1 cellular context compared by ENCODE assay signal in genomic region chr3:57948782-57949242, GRCh38.
TF ChIP-seq lines count a peak whose summit lies in the region.

No MANE protein-coding gene starts in this region.

TF ChIP-seq in HepG2, 621 proteins besides CTCF, POLR2A, EP300 and RAD21 (continued from another document and continues in another):
- peak; percentile 69; the same call in 1 of the 2 replicates for TF ChIP-seq SP5 (CRISPR knock-in tag; IDR thresholded peaks at IDR 0.05; ENCODE audit: borderline replicate concordance, low read depth)
- TF ChIP-seq ZKSCAN1 (IDR thresholded peaks at IDR 0.05; ENCODE audit: low read length), result no peak
- TF ChIP-seq NR1H2 (CRISPR knock-in tag; IDR thresholded peaks at IDR 0.05; ENCODE audit: borderline replicate concordance, low read depth), result no peak
- no peak for TF ChIP-seq ZNF33A (CRISPR knock-in tag; IDR thresholded peaks at IDR 0.05; ENCODE audit: borderline replicate concordance)
- no peak for TF ChIP-seq AHDC1 (CRISPR knock-in tag; IDR thresholded peaks at IDR 0.05; ENCODE audit: borderline replicate concordance)
- TF ChIP-seq HNRNPL (IDR thresholded peaks at IDR 0.05; ENCODE audit: low read depth, low read length), result no peak
- TF ChIP-seq ZNF790 (CRISPR knock-in tag; IDR thresholded peaks at IDR 0.05; ENCODE audit: borderline replicate concordance), result no peak
- TF ChIP-seq ZNF354B (CRISPR knock-in tag; IDR thresholded peaks at IDR 0.05), result no peak
- no peak for TF ChIP-seq MBNL3 (CRISPR knock-in tag; conservative IDR thresholded peaks at IDR 0.05)
- no peak for TF ChIP-seq NFYB (CRISPR knock-in tag; IDR thresholded peaks at IDR 0.05)
- no peak for TF ChIP-seq ZSCAN30 (CRISPR knock-in tag; IDR thresholded peaks at IDR 0.05)
- no peak for TF ChIP-seq ZNF670 (CRISPR knock-in tag; IDR thresholded peaks at IDR 0.05; ENCODE audit: borderline replicate concordance)
- peak; percentile 62; the same call in 1 of the 2 replicates for TF ChIP-seq SAP130 (CRISPR knock-in tag; IDR thresholded peaks at IDR 0.05; ENCODE audit: low read depth)
- TF ChIP-seq MLXIP (CRISPR knock-in tag; IDR thresholded peaks at IDR 0.05; ENCODE audit: borderline replicate concordance), result no peak
- peak; percentile 65 for TF ChIP-seq NCOA2 (CRISPR knock-in tag; IDR thresholded peaks at IDR 0.05)
- TF ChIP-seq ZBTB10 (CRISPR knock-in tag; IDR thresholded peaks at IDR 0.05; ENCODE audit: borderline replicate concordance), result no peak
- no peak for TF ChIP-seq DNMT1 (CRISPR knock-in tag; IDR thresholded peaks at IDR 0.05)
- TF ChIP-seq ZNF251 (CRISPR knock-in tag; IDR thresholded peaks at IDR 0.05), result no peak
- TF ChIP-seq ZNF879 (CRISPR knock-in tag; IDR thresholded peaks at IDR 0.05), result no peak
- no peak for TF ChIP-seq RFX3 (CRISPR knock-in tag; IDR thresholded peaks at IDR 0.05)
- no peak for TF ChIP-seq HOXA5 (CRISPR knock-in tag; IDR thresholded peaks at IDR 0.05)
- no peak for TF ChIP-seq MTF1 (CRISPR knock-in tag; IDR thresholded peaks at IDR 0.05)
- no peak for TF ChIP-seq RBM39 (IDR thresholded peaks at IDR 0.05; ENCODE audit: low read depth, low read length, poor library complexity, severe bottlenecking)
- TF ChIP-seq REL (CRISPR knock-in tag; conservative IDR thresholded peaks at IDR 0.05), result no peak
- TF ChIP-seq HBP1 (CRISPR knock-in tag; IDR thresholded peaks at IDR 0.05; ENCODE audit: low read depth), result no peak
- no peak for TF ChIP-seq ZNF260 (CRISPR knock-in tag; IDR thresholded peaks at IDR 0.05; ENCODE audit: borderline replicate concordance, low read depth)
- TF ChIP-seq ATF6 (CRISPR knock-in tag; conservative IDR thresholded peaks at IDR 0.05), result no peak
- no peak for TF ChIP-seq SMARCC2 (IDR thresholded peaks at IDR 0.05)
- no peak for TF ChIP-seq LBX2 (CRISPR knock-in tag; IDR thresholded peaks at IDR 0.05; ENCODE audit: borderline replicate concordance)
- TF ChIP-seq ZNF557 (CRISPR knock-in tag; IDR thresholded peaks at IDR 0.05), result no peak
- no peak for TF ChIP-seq CSRNP1 (CRISPR knock-in tag; IDR thresholded peaks at IDR 0.05)
- no peak for TF ChIP-seq HDAC6 (IDR thresholded peaks at IDR 0.05; ENCODE audit: low read depth, low read length)
- TF ChIP-seq SRF (IDR thresholded peaks at IDR 0.05; ENCODE audit: low read depth, low read length), result no peak
- peak; percentile 48; the same call in 1 of the 2 replicates for TF ChIP-seq DPF2 (CRISPR knock-in tag; IDR thresholded peaks at IDR 0.05; ENCODE audit: borderline replicate concordance, low read depth)
- TF ChIP-seq CHD4 (IDR thresholded peaks at IDR 0.05; ENCODE audit: borderline replicate concordance, low read length), result no peak
- no peak for TF ChIP-seq RARG (CRISPR knock-in tag; IDR thresholded peaks at IDR 0.05; ENCODE audit: low read depth)
- TF ChIP-seq NAIF1 (CRISPR knock-in tag; IDR thresholded peaks at IDR 0.05; ENCODE audit: borderline replicate concordance), result no peak
- TF ChIP-seq HMG20A (CRISPR knock-in tag; IDR thresholded peaks at IDR 0.05; ENCODE audit: borderline replicate concordance), result peak; percentile 54; the same call in 1 of the 2 replicates
- TF ChIP-seq NR2F1 (CRISPR knock-in tag; IDR thresholded peaks at IDR 0.05), result no peak
- no peak for TF ChIP-seq ZC3H13 (CRISPR knock-in tag; IDR thresholded peaks at IDR 0.05)
- no peak for TF ChIP-seq ZNF720 (CRISPR knock-in tag; IDR thresholded peaks at IDR 0.05)
- TF ChIP-seq USF2 (IDR thresholded peaks at IDR 0.05; ENCODE audit: low read depth, low read length), result no peak
- TF ChIP-seq USF2 (CRISPR knock-in tag; IDR thresholded peaks at IDR 0.05; ENCODE audit: borderline replicate concordance), result no peak
